ENCODE assay signal across 10 cellular contexts in the genomic region with DNA sequence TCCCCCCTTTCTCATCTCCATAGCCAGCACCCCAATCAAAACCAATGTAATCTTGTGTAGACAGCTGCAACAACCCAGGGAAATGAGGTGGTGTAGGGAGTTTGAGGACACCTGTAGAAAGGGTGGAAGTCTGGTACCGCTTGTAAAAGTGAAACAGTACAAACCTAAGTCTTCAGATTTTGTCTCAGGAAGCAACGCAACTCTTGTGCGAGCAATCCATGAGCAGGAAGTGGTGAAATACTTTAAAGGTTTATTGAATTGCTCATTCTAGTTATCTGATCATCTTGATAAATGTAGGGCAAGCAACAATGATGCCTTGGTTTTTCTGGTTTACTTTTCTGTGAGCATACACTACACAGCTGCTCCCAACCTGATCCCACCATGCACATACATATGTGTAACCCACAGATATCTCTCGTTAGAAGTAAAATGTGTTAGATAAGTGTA.
A peak's percentile ranks its signal among the peaks of the same experiment; 100 is the strongest.
DNase-seq lines count a peak whose midpoint lies in the region; ATAC-seq and TF ChIP-seq lines count a peak whose summit lies in the region.
"Had no signal": no experiment of that assay in that cellular context is flagged by ENCODE, and none has a peak within 500 bp of the region (broad histone marks: within the 10 kb centered on the region; RNA-seq: fewer than 3 reads in every experiment).

No MANE protein-coding gene starts in this region.

- H2AFZ ChIP-seq in trophoblast cell (ENCODE audit: insufficient read depth, low read length, poor library complexity) = no peak overlapping the region

- no peak overlapping the region for H3K18ac ChIP-seq in trophoblast cell (ENCODE audit: low read length)

- no peak overlapping the region for H3K4me2 ChIP-seq in trophoblast cell (ENCODE audit: low read length)

- H3K9ac ChIP-seq in trophoblast cell (ENCODE audit: low read length) = no peak overlapping the region

- H3K4me3 ChIP-seq in trophoblast cell (ENCODE audit: low read depth, low read length) = no peak overlapping the region
- H3K4me3 ChIP-seq in aorta (ENCODE audit: low read length in 2 of 2) = no peak overlapping the region
- H3K4me3 ChIP-seq in coronary artery = no peak overlapping the region
- H3K4me3 ChIP-seq: gastroesophageal sphincter had no signal

- peaks cover 23% of the 10 kb centered on the region for H3K9me3 Mint-ChIP-seq in activated naive CD8-positive, alpha-beta T cell treated with anti-CD3 and anti-CD28 coated beads for 36 hours

- H3K9me3 ChIP-seq in trophoblast cell (ENCODE audit: insufficient read depth, low read depth, low read length) (no peaks in the 10 kb centered on the region), aorta (ENCODE audit: control insufficient read depth, low read length) (no peaks in the 10 kb centered on the region)
- H3K9me3 ChIP-seq: gastroesophageal sphincter had no signal

- no peak for TF ChIP-seq CTCF in coronary artery (IDR thresholded peaks at IDR 0.05)

- no peaks in the 10 kb centered on the region for H3K79me1 ChIP-seq in trophoblast cell (ENCODE audit: low read length)

- no peak overlapping the region for H4K12ac ChIP-seq in trophoblast cell (ENCODE audit: low read depth, low read length)

- peaks cover 70% of the 10 kb centered on the region for H3K4me1 Mint-ChIP-seq in activated naive CD8-positive, alpha-beta T cell treated with anti-CD3 and anti-CD28 coated beads for 36 hours

- H3K4me1 ChIP-seq in trophoblast cell (ENCODE audit: control insufficient read depth in 1 of 2, insufficient read depth in 2 of 2, low read length in 2 of 2) (peaks cover 4 to 12% of the 10 kb centered on the region in 2 experiments), aorta (ENCODE audit: control insufficient read depth in 1 of 2, insufficient read depth in 2 of 2, low read length in 2 of 2) (no peaks in the 10 kb centered on the region)
- H3K4me1 ChIP-seq: gastroesophageal sphincter had no signal

- H3K27ac ChIP-seq in trophoblast cell (ENCODE audit: low read depth, low read length) = peak overlapping the region; percentile 71
- H3K27ac ChIP-seq in aorta (ENCODE audit: low read depth in 1 of 2, low read length in 2 of 2) = no peak overlapping the region
- no peak overlapping the region for H3K27ac ChIP-seq in coronary artery
- H3K27ac ChIP-seq: gastroesophageal sphincter had no signal

- ATAC-seq in aorta (ENCODE audit: low FRiP score) (no peak), HG02840 (IDR thresholded peaks at IDR 0.05; ENCODE audit: low FRiP score, unreplicated experiment) (no peak)
- ATAC-seq: gastroesophageal sphincter had no signal

- H3K27me3 ChIP-seq in trophoblast cell (ENCODE audit: insufficient read depth, low read length) (no peaks in the 10 kb centered on the region), aorta (ENCODE audit: control insufficient read depth in 1 of 2, insufficient read depth in 2 of 2, low read length in 1 of 2) (no peaks in the 10 kb centered on the region)
- H3K27me3 ChIP-seq: gastroesophageal sphincter had no signal

- no peak overlapping the region for H3K4ac ChIP-seq in trophoblast cell (ENCODE audit: low read depth, low read length)

- H3K23ac ChIP-seq in trophoblast cell (ENCODE audit: low read length) = no peak overlapping the region

- H3K27me3 Mint-ChIP-seq in activated naive CD8-positive, alpha-beta T cell treated with anti-CD3 and anti-CD28 coated beads for 36 hours = no peaks in the 10 kb centered on the region

- peak; percentile 97 for DNase-seq in ELR (ENCODE audit: low read depth)
- peak; percentile 89 for DNase-seq in RPMI7951 (ENCODE audit: low read depth)
- peak; percentile 44 for DNase-seq in activated naive CD8-positive, alpha-beta T cell treated with anti-CD3 and anti-CD28 coated beads for 36 hours
- peak; percentile 50 to 90 for DNase-seq in trophoblast cell
- no peak for DNase-seq in NCI-H526 (lab: John Stamatoyannopoulos, UW)
- no peak for DNase-seq in aorta
- no peak for DNase-seq in coronary artery (ENCODE audit: low spot score)
- DNase-seq: NCI-H2107 had no signal

- H3K79me2 ChIP-seq in trophoblast cell (ENCODE audit: control insufficient read depth, insufficient read depth, low read length, poor library complexity) = no peaks in the 10 kb centered on the region

- no peak overlapping the region for H2BK5ac ChIP-seq in trophoblast cell (ENCODE audit: low read depth, low read length, poor library complexity)

- H2AK5ac ChIP-seq in trophoblast cell (ENCODE audit: low read length) = no peak overlapping the region

- H3K36me3 ChIP-seq in trophoblast cell (ENCODE audit: control insufficient read depth in 1 of 2, insufficient read depth in 2 of 2, low read length in 2 of 2) = peaks cover 2 to 4% of the 10 kb centered on the region in 2 experiments
- peaks cover 0 to 3% of the 10 kb centered on the region in 2 donors for H3K36me3 ChIP-seq in aorta (ENCODE audit: control insufficient read depth in 1 of 2, insufficient read depth in 2 of 2, low read length in 1 of 2)

- H4K8ac ChIP-seq in trophoblast cell (ENCODE audit: low read depth, low read length) = no peak overlapping the region

- peak overlapping the region; percentile 82 for H3K4me3 Mint-ChIP-seq in activated naive CD8-positive, alpha-beta T cell treated with anti-CD3 and anti-CD28 coated beads for 36 hours

- no CpG with 5 or more reads among the region's 4 CpGs for WGBS in trophoblast cell (ENCODE audit: extremely low coverage, insufficient coverage, insufficient read length)
- WGBS in aorta, 2 donors = 81 to 94% methylated on average over 4 of the region's 4 CpGs

- H2BK12ac ChIP-seq in trophoblast cell (ENCODE audit: low read length) = no peak overlapping the region

- no peak overlapping the region for H3K14ac ChIP-seq in trophoblast cell (ENCODE audit: low read length)

- peaks cover 47% of the 10 kb centered on the region for H3K36me3 Mint-ChIP-seq in activated naive CD8-positive, alpha-beta T cell treated with anti-CD3 and anti-CD28 coated beads for 36 hours

- H3K27ac Mint-ChIP-seq in activated naive CD8-positive, alpha-beta T cell treated with anti-CD3 and anti-CD28 coated beads for 36 hours = peak overlapping the region; percentile 98

- H2BK120ac ChIP-seq in trophoblast cell (ENCODE audit: insufficient read depth, low read length, poor library complexity) = no peak overlapping the region

- peak overlapping the region; percentile 51 for H4K91ac ChIP-seq in trophoblast cell (ENCODE audit: low read depth, low read length)

- intact Hi-C loops in aorta (cut with DNase I) = no loop called here

Comparison
In these comparisons a context has a peak if more than half of its experiments do, and no peak if none do; other contexts are left out.
1. DNase-seq: peak in ELR (single experiment), RPMI7951 (single experiment), activated naive CD8-positive, alpha-beta T cell treated with anti-CD3 and anti-CD28 coated beads for 36 hours (single experiment) and trophoblast cell (2 of 2); none in NCI-H526 (0 of 2), aorta (0 of 2) and coronary artery (single experiment).